In the genomic region with DNA sequence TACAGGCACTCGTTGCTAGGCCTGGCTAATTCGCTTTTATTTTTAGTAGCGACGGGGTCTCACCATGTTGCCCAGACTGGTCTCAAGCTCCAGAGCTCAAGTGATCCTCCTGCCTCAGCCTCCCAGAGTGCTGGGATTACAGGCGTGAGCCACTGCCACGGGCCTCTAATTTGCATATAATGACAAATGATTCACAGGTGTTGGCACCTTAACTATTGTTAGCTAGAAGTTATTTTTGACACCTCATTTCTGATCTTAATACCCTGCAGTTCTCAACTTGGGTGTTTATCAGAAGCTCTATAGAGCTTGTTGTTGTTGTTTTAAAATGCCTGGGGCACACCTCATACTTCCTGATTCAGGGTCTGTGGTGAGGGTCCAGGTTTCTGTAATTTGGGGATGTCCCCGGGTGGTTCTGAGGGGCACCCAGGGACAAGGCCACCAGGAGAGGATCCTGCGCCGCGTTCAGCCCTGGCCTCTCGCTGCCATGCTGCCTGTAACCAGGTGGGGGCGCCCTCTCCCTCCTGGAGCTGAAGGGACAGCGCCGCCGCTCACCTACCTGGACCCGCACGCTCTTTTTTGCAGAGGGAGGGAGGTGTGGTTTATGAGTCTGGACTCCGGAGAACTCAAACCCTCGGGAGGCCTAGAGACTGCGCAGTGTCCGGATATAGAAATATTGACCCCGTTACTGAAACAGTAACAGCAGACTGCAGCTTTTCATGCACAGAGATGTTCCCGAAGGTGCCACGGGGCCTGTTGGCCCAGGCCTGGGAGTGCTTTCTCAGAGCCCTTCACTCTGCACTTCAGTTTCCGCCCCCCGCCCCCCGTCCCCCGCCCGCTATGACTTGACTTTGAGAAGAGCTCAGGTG, we compare ENCODE assay signal across 1 cellular context.
TF ChIP-seq lines count a peak whose summit lies in the region.

No MANE protein-coding gene starts in this region.

TF ChIP-seq in GM12878, 131 proteins besides CTCF, POLR2A, EP300 and RAD21 (continued from another document and continues in another):
- TF ChIP-seq RB1 (IDR thresholded peaks at IDR 0.05; ENCODE audit: borderline replicate concordance) (peak; percentile 66; the same call in 1 of the 2 replicates), RUNX3 (IDR thresholded peaks at IDR 0.05; ENCODE audit: low read length) (peak; percentile 50), STAT1 (conservative IDR thresholded peaks at IDR 0.05) (peak; percentile 66; the same call in 1 of the 2 replicates), RBBP5 (conservative IDR thresholded peaks at IDR 0.05) (no peak), SMARCA5 (IDR thresholded peaks at IDR 0.05) (peak; percentile 91), MTA2 (IDR thresholded peaks at IDR 0.05; ENCODE audit: low read depth) (peak; percentile 39; the same call in 1 of the 2 replicates), NR2F1 (conservative IDR thresholded peaks at IDR 0.05) (peak; percentile 53), TCF7 (IDR thresholded peaks at IDR 0.05; ENCODE audit: borderline replicate concordance) (no peak), IKZF2 (IDR thresholded peaks at IDR 0.05) (peak; percentile 43 to 53; a peak in 3 of 4 replicates), POLR2AphosphoS5 (IDR thresholded peaks at IDR 0.05; ENCODE audit: low read length) (no peak), ZNF274 (IDR thresholded peaks at IDR 0.05; ENCODE audit: insufficient read depth, insufficient read length) (no peak), HCFC1 (IDR thresholded peaks at IDR 0.05; ENCODE audit: low read length) (0 out of 2 replicates have a peak, but pooled peaks have one; percentile 15), POLR2AphosphoS2 (IDR thresholded peaks at IDR 0.05; ENCODE audit: low read depth, low read length) (no peak), RAD51 (IDR thresholded peaks at IDR 0.05) (no peak), SMAD5 (IDR thresholded peaks at IDR 0.05; ENCODE audit: low read depth) (no peak), TCF12 (IDR thresholded peaks at IDR 0.05; ENCODE audit: low read depth, low read length) (0 out of 2 replicates have a peak, but pooled peaks have one; percentile 55), SIX5 (IDR thresholded peaks at IDR 0.05; ENCODE audit: low read depth, low read length, severe bottlenecking) (no peak), JUND (IDR thresholded peaks at IDR 0.05; ENCODE audit: low read depth, low read length) (no peak), HDGF (IDR thresholded peaks at IDR 0.05) (no peak), NR2C2 (IDR thresholded peaks at IDR 0.05; ENCODE audit: borderline replicate concordance, control insufficient read depth, insufficient read length, low read depth) (no peak), CHD4 (IDR thresholded peaks at IDR 0.05) (no peak), SREBF1 (IDR thresholded peaks at IDR 0.05; ENCODE audit: low read length) (0 out of 2 replicates have a peak, but pooled peaks have one; percentile 14), RCOR1 (conservative IDR thresholded peaks at IDR 0.05; ENCODE audit: low read depth, low read length) (0 out of 2 replicates have a peak, but pooled peaks have one; percentile 34), ZSCAN29 (IDR thresholded peaks at IDR 0.05) (no peak), ATF7 (IDR thresholded peaks at IDR 0.05; ENCODE audit: low read depth) (peak; percentile 34), TARDBP (IDR thresholded peaks at IDR 0.05; ENCODE audit: borderline replicate concordance) (no peak), ESRRA (IDR thresholded peaks at IDR 0.05; ENCODE audit: low read length) (no peak), DPF2 (IDR thresholded peaks at IDR 0.05) (peak; percentile 70; the same call in 1 of the 2 replicates), YY1 (IDR thresholded peaks at IDR 0.05; ENCODE audit: low read depth, low read length) (peak; percentile 76), NFIC (IDR thresholded peaks at IDR 0.05; ENCODE audit: low read depth, low read length) (no peak)
- TF ChIP-seq, protein P1, sequence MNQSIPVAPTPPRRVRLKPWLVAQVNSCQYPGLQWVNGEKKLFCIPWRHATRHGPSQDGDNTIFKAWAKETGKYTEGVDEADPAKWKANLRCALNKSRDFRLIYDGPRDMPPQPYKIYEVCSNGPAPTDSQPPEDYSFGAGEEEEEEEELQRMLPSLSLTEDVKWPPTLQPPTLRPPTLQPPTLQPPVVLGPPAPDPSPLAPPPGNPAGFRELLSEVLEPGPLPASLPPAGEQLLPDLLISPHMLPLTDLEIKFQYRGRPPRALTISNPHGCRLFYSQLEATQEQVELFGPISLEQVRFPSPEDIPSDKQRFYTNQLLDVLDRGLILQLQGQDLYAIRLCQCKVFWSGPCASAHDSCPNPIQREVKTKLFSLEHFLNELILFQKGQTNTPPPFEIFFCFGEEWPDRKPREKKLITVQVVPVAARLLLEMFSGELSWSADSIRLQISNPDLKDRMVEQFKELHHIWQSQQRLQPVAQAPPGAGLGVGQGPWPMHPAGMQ (IDR thresholded peaks at IDR 0.05; ENCODE audit: borderline replicate concordance), result no peak
- TF ChIP-seq, protein P2, sequence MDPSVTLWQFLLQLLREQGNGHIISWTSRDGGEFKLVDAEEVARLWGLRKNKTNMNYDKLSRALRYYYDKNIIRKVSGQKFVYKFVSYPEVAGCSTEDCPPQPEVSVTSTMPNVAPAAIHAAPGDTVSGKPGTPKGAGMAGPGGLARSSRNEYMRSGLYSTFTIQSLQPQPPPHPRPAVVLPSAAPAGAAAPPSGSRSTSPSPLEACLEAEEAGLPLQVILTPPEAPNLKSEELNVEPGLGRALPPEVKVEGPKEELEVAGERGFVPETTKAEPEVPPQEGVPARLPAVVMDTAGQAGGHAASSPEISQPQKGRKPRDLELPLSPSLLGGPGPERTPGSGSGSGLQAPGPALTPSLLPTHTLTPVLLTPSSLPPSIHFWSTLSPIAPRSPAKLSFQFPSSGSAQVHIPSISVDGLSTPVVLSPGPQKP (IDR thresholded peaks at IDR 0.05; ENCODE audit: low read depth, low read length), result no peak
- TF ChIP-seq, protein P3, sequence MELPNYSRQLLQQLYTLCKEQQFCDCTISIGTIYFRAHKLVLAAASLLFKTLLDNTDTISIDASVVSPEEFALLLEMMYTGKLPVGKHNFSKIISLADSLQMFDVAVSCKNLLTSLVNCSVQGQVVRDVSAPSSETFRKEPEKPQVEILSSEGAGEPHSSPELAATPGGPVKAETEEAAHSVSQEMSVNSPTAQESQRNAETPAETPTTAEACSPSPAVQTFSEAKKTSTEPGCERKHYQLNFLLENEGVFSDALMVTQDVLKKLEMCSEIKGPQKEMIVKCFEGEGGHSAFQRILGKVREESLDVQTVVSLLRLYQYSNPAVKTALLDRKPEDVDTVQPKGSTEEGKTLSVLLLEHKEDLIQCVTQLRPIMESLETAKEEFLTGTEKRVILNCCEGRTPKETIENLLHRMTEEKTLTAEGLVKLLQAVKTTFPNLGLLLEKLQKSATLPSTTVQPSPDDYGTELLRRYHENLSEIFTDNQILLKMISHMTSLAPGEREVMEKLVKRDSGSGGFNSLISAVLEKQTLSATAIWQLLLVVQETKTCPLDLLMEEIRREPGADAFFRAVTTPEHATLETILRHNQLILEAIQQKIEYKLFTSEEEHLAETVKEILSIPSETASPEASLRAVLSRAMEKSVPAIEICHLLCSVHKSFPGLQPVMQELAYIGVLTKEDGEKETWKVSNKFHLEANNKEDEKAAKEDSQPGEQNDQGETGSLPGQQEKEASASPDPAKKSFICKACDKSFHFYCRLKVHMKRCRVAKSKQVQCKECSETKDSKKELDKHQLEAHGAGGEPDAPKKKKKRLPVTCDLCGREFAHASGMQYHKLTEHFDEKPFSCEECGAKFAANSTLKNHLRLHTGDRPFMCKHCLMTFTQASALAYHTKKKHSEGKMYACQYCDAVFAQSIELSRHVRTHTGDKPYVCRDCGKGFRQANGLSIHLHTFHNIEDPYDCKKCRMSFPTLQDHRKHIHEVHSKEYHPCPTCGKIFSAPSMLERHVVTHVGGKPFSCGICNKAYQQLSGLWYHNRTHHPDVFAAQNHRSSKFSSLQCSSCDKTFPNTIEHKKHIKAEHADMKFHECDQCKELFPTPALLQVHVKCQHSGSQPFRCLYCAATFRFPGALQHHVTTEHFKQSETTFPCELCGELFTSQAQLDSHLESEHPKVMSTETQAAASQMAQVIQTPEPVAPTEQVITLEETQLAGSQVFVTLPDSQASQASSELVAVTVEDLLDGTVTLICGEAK (IDR thresholded peaks at IDR 0.05; ENCODE audit: borderline replicate concordance), result no peak
- TF ChIP-seq, protein P4, sequence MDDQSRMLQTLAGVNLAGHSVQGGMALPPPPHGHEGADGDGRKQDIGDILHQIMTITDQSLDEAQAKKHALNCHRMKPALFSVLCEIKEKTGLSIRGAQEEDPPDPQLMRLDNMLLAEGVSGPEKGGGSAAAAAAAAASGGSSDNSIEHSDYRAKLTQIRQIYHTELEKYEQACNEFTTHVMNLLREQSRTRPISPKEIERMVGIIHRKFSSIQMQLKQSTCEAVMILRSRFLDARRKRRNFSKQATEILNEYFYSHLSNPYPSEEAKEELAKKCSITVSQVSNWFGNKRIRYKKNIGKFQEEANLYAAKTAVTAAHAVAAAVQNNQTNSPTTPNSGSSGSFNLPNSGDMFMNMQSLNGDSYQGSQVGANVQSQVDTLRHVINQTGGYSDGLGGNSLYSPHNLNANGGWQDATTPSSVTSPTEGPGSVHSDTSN (IDR thresholded peaks at IDR 0.05; ENCODE audit: insufficient replicate concordance, low read depth, low read length), result no peak
- TF ChIP-seq, protein P5, sequence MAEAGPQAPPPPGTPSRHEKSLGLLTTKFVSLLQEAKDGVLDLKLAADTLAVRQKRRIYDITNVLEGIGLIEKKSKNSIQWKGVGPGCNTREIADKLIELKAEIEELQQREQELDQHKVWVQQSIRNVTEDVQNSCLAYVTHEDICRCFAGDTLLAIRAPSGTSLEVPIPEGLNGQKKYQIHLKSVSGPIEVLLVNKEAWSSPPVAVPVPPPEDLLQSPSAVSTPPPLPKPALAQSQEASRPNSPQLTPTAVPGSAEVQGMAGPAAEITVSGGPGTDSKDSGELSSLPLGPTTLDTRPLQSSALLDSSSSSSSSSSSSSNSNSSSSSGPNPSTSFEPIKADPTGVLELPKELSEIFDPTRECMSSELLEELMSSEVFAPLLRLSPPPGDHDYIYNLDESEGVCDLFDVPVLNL (IDR thresholded peaks at IDR 0.05; ENCODE audit: low read depth, low read length), result no peak
- TF ChIP-seq, protein P6, sequence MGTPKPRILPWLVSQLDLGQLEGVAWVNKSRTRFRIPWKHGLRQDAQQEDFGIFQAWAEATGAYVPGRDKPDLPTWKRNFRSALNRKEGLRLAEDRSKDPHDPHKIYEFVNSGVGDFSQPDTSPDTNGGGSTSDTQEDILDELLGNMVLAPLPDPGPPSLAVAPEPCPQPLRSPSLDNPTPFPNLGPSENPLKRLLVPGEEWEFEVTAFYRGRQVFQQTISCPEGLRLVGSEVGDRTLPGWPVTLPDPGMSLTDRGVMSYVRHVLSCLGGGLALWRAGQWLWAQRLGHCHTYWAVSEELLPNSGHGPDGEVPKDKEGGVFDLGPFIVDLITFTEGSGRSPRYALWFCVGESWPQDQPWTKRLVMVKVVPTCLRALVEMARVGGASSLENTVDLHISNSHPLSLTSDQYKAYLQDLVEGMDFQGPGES (IDR thresholded peaks at IDR 0.05), result 0 out of 2 replicates have a peak, but pooled peaks have one; percentile 13
- TF ChIP-seq, protein P7, sequence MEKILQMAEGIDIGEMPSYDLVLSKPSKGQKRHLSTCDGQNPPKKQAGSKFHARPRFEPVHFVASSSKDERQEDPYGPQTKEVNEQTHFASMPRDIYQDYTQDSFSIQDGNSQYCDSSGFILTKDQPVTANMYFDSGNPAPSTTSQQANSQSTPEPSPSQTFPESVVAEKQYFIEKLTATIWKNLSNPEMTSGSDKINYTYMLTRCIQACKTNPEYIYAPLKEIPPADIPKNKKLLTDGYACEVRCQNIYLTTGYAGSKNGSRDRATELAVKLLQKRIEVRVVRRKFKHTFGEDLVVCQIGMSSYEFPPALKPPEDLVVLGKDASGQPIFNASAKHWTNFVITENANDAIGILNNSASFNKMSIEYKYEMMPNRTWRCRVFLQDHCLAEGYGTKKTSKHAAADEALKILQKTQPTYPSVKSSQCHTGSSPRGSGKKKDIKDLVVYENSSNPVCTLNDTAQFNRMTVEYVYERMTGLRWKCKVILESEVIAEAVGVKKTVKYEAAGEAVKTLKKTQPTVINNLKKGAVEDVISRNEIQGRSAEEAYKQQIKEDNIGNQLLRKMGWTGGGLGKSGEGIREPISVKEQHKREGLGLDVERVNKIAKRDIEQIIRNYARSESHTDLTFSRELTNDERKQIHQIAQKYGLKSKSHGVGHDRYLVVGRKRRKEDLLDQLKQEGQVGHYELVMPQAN (conservative IDR thresholded peaks at IDR 0.05), result no peak
- TF ChIP-seq, protein P8, sequence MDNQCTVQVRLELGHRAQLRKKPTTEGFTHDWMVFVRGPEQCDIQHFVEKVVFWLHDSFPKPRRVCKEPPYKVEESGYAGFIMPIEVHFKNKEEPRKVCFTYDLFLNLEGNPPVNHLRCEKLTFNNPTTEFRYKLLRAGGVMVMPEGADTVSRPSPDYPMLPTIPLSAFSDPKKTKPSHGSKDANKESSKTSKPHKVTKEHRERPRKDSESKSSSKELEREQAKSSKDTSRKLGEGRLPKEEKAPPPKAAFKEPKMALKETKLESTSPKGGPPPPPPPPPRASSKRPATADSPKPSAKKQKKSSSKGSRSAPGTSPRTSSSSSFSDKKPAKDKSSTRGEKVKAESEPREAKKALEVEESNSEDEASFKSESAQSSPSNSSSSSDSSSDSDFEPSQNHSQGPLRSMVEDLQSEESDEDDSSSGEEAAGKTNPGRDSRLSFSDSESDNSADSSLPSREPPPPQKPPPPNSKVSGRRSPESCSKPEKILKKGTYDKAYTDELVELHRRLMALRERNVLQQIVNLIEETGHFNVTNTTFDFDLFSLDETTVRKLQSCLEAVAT (IDR thresholded peaks at IDR 0.05), result no peak
- TF ChIP-seq, protein P9, sequence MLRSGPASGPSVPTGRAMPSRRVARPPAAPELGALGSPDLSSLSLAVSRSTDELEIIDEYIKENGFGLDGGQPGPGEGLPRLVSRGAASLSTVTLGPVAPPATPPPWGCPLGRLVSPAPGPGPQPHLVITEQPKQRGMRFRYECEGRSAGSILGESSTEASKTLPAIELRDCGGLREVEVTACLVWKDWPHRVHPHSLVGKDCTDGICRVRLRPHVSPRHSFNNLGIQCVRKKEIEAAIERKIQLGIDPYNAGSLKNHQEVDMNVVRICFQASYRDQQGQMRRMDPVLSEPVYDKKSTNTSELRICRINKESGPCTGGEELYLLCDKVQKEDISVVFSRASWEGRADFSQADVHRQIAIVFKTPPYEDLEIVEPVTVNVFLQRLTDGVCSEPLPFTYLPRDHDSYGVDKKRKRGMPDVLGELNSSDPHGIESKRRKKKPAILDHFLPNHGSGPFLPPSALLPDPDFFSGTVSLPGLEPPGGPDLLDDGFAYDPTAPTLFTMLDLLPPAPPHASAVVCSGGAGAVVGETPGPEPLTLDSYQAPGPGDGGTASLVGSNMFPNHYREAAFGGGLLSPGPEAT (IDR thresholded peaks at IDR 0.05; ENCODE audit: low read depth), result no peak
- TF ChIP-seq, protein P10, sequence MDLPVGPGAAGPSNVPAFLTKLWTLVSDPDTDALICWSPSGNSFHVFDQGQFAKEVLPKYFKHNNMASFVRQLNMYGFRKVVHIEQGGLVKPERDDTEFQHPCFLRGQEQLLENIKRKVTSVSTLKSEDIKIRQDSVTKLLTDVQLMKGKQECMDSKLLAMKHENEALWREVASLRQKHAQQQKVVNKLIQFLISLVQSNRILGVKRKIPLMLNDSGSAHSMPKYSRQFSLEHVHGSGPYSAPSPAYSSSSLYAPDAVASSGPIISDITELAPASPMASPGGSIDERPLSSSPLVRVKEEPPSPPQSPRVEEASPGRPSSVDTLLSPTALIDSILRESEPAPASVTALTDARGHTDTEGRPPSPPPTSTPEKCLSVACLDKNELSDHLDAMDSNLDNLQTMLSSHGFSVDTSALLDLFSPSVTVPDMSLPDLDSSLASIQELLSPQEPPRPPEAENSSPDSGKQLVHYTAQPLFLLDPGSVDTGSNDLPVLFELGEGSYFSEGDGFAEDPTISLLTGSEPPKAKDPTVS (IDR thresholded peaks at IDR 0.05; ENCODE audit: low read depth, low read length), result no peak
